In genomic region chr17:48606892-48607241, GRCh38 we compare ENCODE assay signal across 1 cellular context.
TF ChIP-seq lines count a peak whose summit lies in the region.

No MANE protein-coding gene starts in this region.

TF ChIP-seq in GM12878, 131 proteins besides CTCF, POLR2A, EP300 and RAD21:
- TF ChIP-seq DPF2 (IDR thresholded peaks at IDR 0.05): no peak
